In the genomic region with DNA sequence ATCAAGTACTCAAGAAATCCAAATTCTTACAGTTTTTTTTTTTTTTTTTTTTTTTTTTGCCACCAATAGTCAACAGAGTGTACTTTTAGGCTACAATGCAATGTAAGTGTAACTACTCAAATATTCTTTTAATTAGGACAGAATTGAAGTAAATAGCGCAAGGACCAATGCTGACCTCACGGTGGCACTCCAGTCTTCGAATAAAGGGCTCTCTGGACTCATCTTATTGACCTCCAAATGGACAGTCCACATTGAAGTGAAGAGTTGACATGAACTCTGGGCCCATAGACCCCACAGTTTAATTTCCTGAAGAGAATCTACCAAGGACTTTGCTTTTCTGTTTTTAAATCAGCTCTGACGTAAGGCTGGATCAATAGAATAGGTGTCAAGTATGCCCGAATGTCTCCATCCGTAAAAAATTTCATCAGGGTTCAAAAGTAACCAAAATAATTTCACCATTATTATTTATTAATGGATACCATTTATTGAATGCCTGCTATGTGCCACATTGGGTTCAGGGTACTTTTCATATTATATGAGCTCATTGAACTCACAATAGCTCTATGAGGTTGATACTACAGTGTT, we compare ENCODE assay signal across 8 cellular contexts. TPM values are rescaled to one million over a fixed set of nuclear protein-coding genes. Genes with fewer than 3 reads are reported as not detected.
A peak's percentile ranks its signal among the peaks of the same experiment; 100 is the strongest.
DNase-seq lines count a peak whose midpoint lies in the region; ATAC-seq and TF ChIP-seq lines count a peak whose summit lies in the region.

No MANE protein-coding gene starts in this region.

- ATAC-seq in GM19455 (IDR thresholded peaks at IDR 0.05; ENCODE audit: unreplicated experiment): no peak
- no peak for ATAC-seq in HG03521 (IDR thresholded peaks at IDR 0.05; ENCODE audit: unreplicated experiment)

- intact Hi-C loops in lower leg skin (cut with DNase I; ENCODE audit: low total_unique reads): no loop called here

- no peak overlapping the region for H3K4me3 ChIP-seq in lower leg skin (ENCODE audit: low read depth, poor library complexity, severe bottlenecking)

- no peak for TF ChIP-seq CTCF in lower leg skin (IDR thresholded peaks at IDR 0.05)

- WGBS in lower leg skin, 2 donors: 57 to 66% methylated on average over 6 of the region's 6 CpGs

- DNase-seq in SKM-1 treated with dmso at 0.1 percent for 144 hours (lab: John Stamatoyannopoulos, UW; ENCODE audit: unreplicated experiment) (peak; percentile 10), SKM-1 (lab: John Stamatoyannopoulos, UW; ENCODE audit: unreplicated experiment) (no peak), NCI-H82 treated with DMSO at 0.1 percent for 48 hours (lab: John Stamatoyannopoulos, UW; ENCODE audit: unreplicated experiment) (peak; percentile 41), epidermal melanocyte (ENCODE audit: insufficient read length, low spot score) (peak; percentile 24), pons (ENCODE audit: low spot score) (peak; percentile 64), lower leg skin (ENCODE audit: low spot score in 2 of 2) (no peak)

- TF ChIP-seq POLR2A in lower leg skin (IDR thresholded peaks at IDR 0.05): no peak

RNA-seq across cellular contexts. Expression of a gene that starts 7.3 kb away (rescaled TPM):
- 10 to 100 TPM; 18.1 to 20.4 (median 19.4) TPM for total RNA-seq in lower leg skin

RNA-seq across cellular contexts. Expression of a gene that starts 41.3 kb away (rescaled TPM):
- total RNA-seq in lower leg skin: 10 to 100 TPM; 23.3 to 40.7 (median 24.5) TPM

Comparison
In these comparisons a context has a peak if more than half of its experiments do, and no peak if none do; other contexts are left out.
1. DNase-seq: peak in SKM-1 treated with dmso at 0.1 percent for 144 hours (single experiment), NCI-H82 treated with DMSO at 0.1 percent for 48 hours (single experiment), epidermal melanocyte (single experiment) and pons (single experiment); none in SKM-1 (single experiment) and lower leg skin (0 of 2).